ENCODE assay signal across 1 cellular context in the genomic region with DNA sequence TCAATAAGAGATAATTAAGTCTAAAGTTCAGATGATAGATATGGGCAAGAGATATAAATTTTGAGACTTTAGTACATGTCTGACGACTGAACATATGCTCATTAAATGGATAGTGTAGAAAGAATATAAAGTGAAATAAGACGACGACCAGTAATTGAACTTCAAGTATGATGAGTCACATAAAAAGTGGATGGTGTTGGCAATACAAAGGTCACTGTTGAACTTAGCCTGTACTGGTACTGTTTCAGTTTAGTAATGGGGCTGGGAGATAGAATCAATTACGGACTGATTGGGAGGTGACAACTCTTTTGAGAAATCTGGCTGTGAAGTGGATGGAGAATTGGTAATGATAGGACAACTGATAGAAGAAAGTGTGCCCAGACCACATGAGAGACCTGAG.
TF ChIP-seq lines count a peak whose summit lies in the region.

No MANE protein-coding gene starts in this region.

TF ChIP-seq in IMR-90, 13 proteins besides CTCF, POLR2A, EP300 and RAD21:
- TF ChIP-seq MXI1 (IDR thresholded peaks at IDR 0.05; ENCODE audit: borderline replicate concordance, low read depth, low read length) (no peak), CHD1 (IDR thresholded peaks at IDR 0.05; ENCODE audit: low read depth, low read length) (no peak), MAZ (IDR thresholded peaks at IDR 0.05; ENCODE audit: borderline replicate concordance, low read depth, low read length) (no peak), MAFK (IDR thresholded peaks at IDR 0.05; ENCODE audit: low read depth, low read length) (no peak), RCOR1 (IDR thresholded peaks at IDR 0.05; ENCODE audit: insufficient replicate concordance, low read length) (no peak), SMC3 (IDR thresholded peaks at IDR 0.05; ENCODE audit: low read depth, low read length) (no peak), BHLHE40 (IDR thresholded peaks at IDR 0.05; ENCODE audit: low read depth, low read length) (no peak), NFE2L2 (IDR thresholded peaks at IDR 0.05; ENCODE audit: low read depth, low read length) (no peak), CEBPB (IDR thresholded peaks at IDR 0.05; ENCODE audit: low read depth, low read length) (no peak), RFX5 (IDR thresholded peaks at IDR 0.05; ENCODE audit: low read depth, low read length) (no peak), FOS (IDR thresholded peaks at IDR 0.05; ENCODE audit: low read depth, low read length) (no peak)
- TF ChIP-seq, protein P1, sequence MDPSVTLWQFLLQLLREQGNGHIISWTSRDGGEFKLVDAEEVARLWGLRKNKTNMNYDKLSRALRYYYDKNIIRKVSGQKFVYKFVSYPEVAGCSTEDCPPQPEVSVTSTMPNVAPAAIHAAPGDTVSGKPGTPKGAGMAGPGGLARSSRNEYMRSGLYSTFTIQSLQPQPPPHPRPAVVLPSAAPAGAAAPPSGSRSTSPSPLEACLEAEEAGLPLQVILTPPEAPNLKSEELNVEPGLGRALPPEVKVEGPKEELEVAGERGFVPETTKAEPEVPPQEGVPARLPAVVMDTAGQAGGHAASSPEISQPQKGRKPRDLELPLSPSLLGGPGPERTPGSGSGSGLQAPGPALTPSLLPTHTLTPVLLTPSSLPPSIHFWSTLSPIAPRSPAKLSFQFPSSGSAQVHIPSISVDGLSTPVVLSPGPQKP (IDR thresholded peaks at IDR 0.05; ENCODE audit: borderline replicate concordance, low read depth, low read length): no peak
- TF ChIP-seq, protein P2, sequence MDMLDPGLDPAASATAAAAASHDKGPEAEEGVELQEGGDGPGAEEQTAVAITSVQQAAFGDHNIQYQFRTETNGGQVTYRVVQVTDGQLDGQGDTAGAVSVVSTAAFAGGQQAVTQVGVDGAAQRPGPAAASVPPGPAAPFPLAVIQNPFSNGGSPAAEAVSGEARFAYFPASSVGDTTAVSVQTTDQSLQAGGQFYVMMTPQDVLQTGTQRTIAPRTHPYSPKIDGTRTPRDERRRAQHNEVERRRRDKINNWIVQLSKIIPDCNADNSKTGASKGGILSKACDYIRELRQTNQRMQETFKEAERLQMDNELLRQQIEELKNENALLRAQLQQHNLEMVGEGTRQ (IDR thresholded peaks at IDR 0.05; ENCODE audit: low read depth, low read length): no peak
